9 cellular contexts compared by ENCODE assay signal in the genomic region with DNA sequence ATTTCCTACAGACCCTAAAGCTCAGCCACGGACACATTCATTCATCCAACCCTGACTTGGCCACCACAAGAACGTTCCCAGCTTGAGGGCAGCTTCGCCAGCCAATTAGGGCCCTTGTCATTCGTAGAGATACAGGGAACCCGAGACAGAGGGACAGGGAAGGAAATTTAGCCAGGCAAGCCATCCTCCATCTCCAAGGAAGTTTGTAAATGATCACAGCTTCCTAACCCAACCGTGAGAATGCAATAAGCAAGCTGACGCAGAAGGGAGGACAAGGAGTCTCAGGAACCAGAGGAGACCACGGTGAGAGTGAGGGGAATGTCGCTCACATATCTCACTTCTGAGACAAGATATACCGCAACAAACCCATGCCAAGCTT. TPM values are rescaled to one million over a fixed set of nuclear protein-coding genes. Genes with fewer than 3 reads are reported as not detected.
A peak's percentile ranks its signal among the peaks of the same experiment; 100 is the strongest.
DNase-seq lines count a peak whose midpoint lies in the region; ATAC-seq and TF ChIP-seq lines count a peak whose summit lies in the region.
"Had no signal": no experiment of that assay in that cellular context is flagged by ENCODE, and none has a peak within 500 bp of the region (broad histone marks: within the 10 kb centered on the region; RNA-seq: fewer than 3 reads in every experiment).

No MANE protein-coding gene starts in this region.

- H3K36me3 Mint-ChIP-seq in central memory CD8-positive, alpha-beta T cell (ENCODE audit: insufficient read depth) = peaks cover 9% of the 10 kb centered on the region

- POLR2A ChIA-PET in AG04450 (lab: Yijun Ruan, JAX) = interaction anchor here (1.1 to 2.5 kb wide), 6 partner anchors 15 to 160 kb away, joined by 3 to 27 read pairs (median 5); no protein-coding TSS in a partner anchor

- H3K4me1 Mint-ChIP-seq in central memory CD8-positive, alpha-beta T cell = peaks cover 57% of the 10 kb centered on the region

- ATAC-seq in central memory CD8-positive, alpha-beta T cell (replicated peaks; ENCODE audit: extremely low read depth, poor library complexity, severe bottlenecking) = no peak
- no peak for ATAC-seq in HG03457 (IDR thresholded peaks at IDR 0.05; ENCODE audit: unreplicated experiment)
- no peak for ATAC-seq in HG02973 (IDR thresholded peaks at IDR 0.05; ENCODE audit: unreplicated experiment)

- DNase-seq in AG04450 (ENCODE audit: low read depth, low spot score) (no peak), HT1080 (ENCODE audit: low read depth) (peak; percentile 34), DMS114 treated with DMSO at 0.1 percent for 48 hours (lab: John Stamatoyannopoulos, UW; ENCODE audit: unreplicated experiment) (no peak), NCI-H146 treated with DMSO at 0.1 percent for 48 hours (lab: John Stamatoyannopoulos, UW; ENCODE audit: unreplicated experiment) (no peak)
- no peak for DNase-seq in central memory CD8-positive, alpha-beta T cell (ENCODE audit: low spot score in 2 of 2)
- DNase-seq: NCI-H2029 had no signal

- H3K9me3 Mint-ChIP-seq in central memory CD8-positive, alpha-beta T cell = no peaks in the 10 kb centered on the region

- H3K27ac ChIP-seq in AG04450 (ENCODE audit: low read depth, low read length) (peak overlapping the region; percentile 25), muscle layer of duodenum (ENCODE audit: low read length) (peak overlapping the region; percentile 86)

- H3K36me3 ChIP-seq in muscle layer of duodenum (ENCODE audit: control insufficient read depth in 1 of 2, insufficient read depth in 2 of 2, low read length in 2 of 2) = peaks cover 0 to 5% of the 10 kb centered on the region in 2 donors

- no peaks in the 10 kb centered on the region; the same call in 1 of the 2 replicates for H3K9me3 ChIP-seq in AG04450 (ENCODE audit: control insufficient read depth, insufficient read depth, low read length)
- H3K9me3 ChIP-seq in muscle layer of duodenum (ENCODE audit: control insufficient read depth in 1 of 2, low read length in 2 of 2) = no peaks in the 10 kb centered on the region

- H3K27me3 ChIP-seq in AG04450 (ENCODE audit: control insufficient read depth, insufficient read depth, low read length) (no peaks in the 10 kb centered on the region), muscle layer of duodenum (ENCODE audit: low read depth, low read length) (no peaks in the 10 kb centered on the region)

- no peak for TF ChIP-seq CTCF in AG04450 (IDR thresholded peaks at IDR 0.05; ENCODE audit: low read depth, low read length)

- no peaks in the 10 kb centered on the region for H3K27me3 Mint-ChIP-seq in central memory CD8-positive, alpha-beta T cell

- H3K4me3 ChIP-seq in AG04450 (ENCODE audit: low read depth, low read length) = peak overlapping the region; percentile 94
- H3K4me3 ChIP-seq in muscle layer of duodenum (ENCODE audit: low read depth in 1 of 2, low read length in 2 of 2) = peak overlapping the region; percentile 82 to 91

- H3K27ac Mint-ChIP-seq in central memory CD8-positive, alpha-beta T cell (ENCODE audit: low read depth) = peak overlapping the region; percentile 81

- peaks cover 26 to 49% of the 10 kb centered on the region in 2 donors for H3K4me1 ChIP-seq in muscle layer of duodenum (ENCODE audit: control insufficient read depth in 1 of 2, insufficient read depth in 2 of 2, low read length in 2 of 2)

- CTCF ChIA-PET in AG04450 (lab: Charles Lee) = interaction anchor here (0.6 to 4.0 kb wide), 16 partner anchors 8 to 168 kb away, joined by 3 to 31 read pairs (median 7); no protein-coding TSS in a partner anchor

- peak overlapping the region; percentile 81 for H3K4me3 Mint-ChIP-seq in central memory CD8-positive, alpha-beta T cell

RNA-seq across cellular contexts. Expression of a gene that starts 1.4 kb away (rescaled TPM):
- polyA plus RNA-seq in AG04450 (2011; rRNA removed) = 134 and 152 TPM in 2 replicates
- 164 and 174 TPM in 2 replicates for polyA minus RNA-seq in AG04450 (2011; rRNA and poly(A)+ RNA removed)
- 51.6 and 58.5 TPM in 2 replicates for total RNA-seq in HT1080 (2014; rRNA removed; shearing (Covaris generic))
- polyA plus RNA-seq in HT1080 (2015; cell fraction: cytosol; rRNA removed) = 47.8 and 54.4 TPM in 2 replicates
- 67.6 and 76.5 TPM in 2 replicates for polyA plus RNA-seq in HT1080 (2015; cell fraction: nucleus; rRNA removed)
